ENCODE assay signal across 1 cellular context in the genomic region with DNA sequence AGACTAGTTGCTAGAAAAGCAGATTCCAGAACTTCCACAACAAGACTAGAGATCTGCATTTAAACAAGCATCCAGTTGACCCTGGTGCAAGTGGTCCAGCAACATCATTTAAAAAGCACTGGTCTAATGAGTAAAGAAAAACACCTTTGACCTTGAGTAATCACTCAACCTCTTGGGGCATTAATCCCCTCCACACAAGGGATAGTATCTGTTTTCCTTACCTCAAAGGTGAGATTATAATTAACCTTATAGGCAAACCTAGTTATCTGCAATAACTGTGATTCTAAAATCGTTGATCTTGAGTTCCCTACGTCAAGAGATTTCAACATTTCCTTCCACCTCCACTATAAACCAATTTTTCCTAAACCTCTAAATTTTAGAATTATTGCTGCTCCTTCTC.
TF ChIP-seq lines count a peak whose summit lies in the region.

No MANE protein-coding gene starts in this region.

TF ChIP-seq in HEK293, 187 proteins besides CTCF, POLR2A, EP300 and RAD21 (continued from another document):
- TF ChIP-seq, protein P1, sequence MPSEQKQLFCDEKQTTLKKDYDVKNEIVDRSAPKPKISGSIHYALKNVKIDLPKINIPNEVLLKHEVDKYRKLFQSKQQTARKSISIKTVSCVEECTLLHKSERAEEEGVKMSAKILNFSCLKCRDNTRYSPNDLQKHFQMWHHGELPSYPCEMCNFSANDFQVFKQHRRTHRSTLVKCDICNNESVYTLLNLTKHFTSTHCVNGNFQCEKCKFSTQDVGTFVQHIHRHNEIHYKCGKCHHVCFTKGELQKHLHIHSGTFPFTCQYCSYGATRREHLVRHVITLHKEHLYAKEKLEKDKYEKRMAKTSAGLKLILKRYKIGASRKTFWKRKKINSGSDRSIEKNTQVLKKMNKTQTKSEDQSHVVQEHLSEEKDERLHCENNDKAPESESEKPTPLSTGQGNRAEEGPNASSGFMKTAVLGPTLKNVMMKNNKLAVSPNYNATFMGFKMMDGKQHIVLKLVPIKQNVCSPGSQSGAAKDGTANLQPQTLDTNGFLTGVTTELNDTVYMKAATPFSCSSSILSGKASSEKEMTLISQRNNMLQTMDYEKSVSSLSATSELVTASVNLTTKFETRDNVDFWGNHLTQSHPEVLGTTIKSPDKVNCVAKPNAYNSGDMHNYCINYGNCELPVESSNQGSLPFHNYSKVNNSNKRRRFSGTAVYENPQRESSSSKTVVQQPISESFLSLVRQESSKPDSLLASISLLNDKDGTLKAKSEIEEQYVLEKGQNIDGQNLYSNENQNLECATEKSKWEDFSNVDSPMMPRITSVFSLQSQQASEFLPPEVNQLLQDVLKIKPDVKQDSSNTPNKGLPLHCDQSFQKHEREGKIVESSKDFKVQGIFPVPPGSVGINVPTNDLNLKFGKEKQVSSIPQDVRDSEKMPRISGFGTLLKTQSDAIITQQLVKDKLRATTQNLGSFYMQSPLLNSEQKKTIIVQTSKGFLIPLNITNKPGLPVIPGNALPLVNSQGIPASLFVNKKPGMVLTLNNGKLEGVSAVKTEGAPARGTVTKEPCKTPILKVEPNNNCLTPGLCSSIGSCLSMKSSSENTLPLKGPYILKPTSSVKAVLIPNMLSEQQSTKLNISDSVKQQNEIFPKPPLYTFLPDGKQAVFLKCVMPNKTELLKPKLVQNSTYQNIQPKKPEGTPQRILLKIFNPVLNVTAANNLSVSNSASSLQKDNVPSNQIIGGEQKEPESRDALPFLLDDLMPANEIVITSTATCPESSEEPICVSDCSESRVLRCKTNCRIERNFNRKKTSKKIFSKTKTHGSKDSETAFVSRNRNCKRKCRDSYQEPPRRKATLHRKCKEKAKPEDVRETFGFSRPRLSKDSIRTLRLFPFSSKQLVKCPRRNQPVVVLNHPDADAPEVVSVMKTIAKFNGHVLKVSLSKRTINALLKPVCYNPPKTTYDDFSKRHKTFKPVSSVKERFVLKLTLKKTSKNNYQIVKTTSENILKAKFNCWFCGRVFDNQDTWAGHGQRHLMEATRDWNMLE (tag by site-specific recombination; conservative IDR thresholded peaks at IDR 0.05; ENCODE audit: low read depth) = no peak
- TF ChIP-seq ZNF449 (tag by site-specific recombination; IDR thresholded peaks at IDR 0.05) = no peak
- TF ChIP-seq ZNF140 (tag by site-specific recombination; IDR thresholded peaks at IDR 0.05) = no peak
- no peak for TF ChIP-seq ZBTB7A (tag by site-specific recombination; IDR thresholded peaks at IDR 0.05; ENCODE audit: low read depth)
- no peak for TF ChIP-seq ZNF561 (tag by site-specific recombination; IDR thresholded peaks at IDR 0.05; ENCODE audit: borderline replicate concordance)
- TF ChIP-seq ZXDB (tag by site-specific recombination; IDR thresholded peaks at IDR 0.05) = no peak
- TF ChIP-seq ZNF292 (tag by site-specific recombination; IDR thresholded peaks at IDR 0.05; ENCODE audit: borderline replicate concordance, low read depth) = no peak
- no peak for TF ChIP-seq MZF1 (tag by site-specific recombination; IDR thresholded peaks at IDR 0.05; ENCODE audit: borderline replicate concordance)
- TF ChIP-seq ZBTB48 (tag by site-specific recombination; IDR thresholded peaks at IDR 0.05) = peak; percentile 70
- peak; percentile 31; the same call in 1 of the 2 replicates for TF ChIP-seq ZNF600 (tag by site-specific recombination; IDR thresholded peaks at IDR 0.05)
